ENCODE assay signal across 8 cellular contexts in the genomic region with DNA sequence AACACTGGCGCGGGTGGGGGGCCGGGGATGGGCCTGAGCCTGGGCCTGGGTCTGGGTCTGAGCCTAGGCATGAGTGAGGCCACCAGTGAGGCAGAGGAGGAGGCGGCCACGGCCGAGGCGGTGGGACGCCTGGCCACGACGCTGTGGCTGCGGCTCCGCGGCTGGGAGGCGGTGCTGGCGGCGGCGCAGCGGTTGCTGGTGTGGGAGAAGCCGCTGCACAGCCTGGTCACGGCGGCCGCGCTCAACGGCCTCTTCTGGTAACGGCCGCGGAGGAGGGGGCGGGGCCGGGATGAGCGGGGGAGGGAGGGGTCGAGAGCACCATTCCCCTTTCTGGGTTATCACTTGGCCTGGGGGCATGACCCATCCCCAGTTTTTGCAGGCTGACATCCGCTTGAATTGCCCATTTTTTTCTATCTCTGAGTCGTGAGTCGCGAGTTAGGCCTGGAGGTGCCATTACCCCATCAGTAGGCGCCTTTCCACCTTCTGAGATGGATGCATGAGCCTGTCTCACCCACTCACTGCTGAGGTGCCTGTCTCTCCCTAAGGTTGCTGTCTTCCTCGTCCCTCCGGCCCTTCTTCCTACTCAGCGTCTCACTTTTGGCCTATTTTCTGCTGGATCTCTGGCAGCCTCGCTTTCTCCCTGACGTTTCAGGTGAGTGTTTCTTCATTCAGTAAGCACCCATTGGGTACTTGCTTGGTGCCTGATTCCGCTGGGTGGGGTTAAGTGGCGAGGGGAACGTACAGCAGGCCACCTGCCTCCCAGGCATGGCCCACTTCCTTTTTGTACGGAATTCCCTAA. TPM values are rescaled to one million over a fixed set of nuclear protein-coding genes. Genes with fewer than 3 reads are reported as not detected.
DNase-seq lines count a peak whose midpoint lies in the region; ATAC-seq lines count a peak whose summit lies in the region.

No MANE protein-coding gene starts in this region.

- CTCF ChIA-PET in activated CD4-positive, alpha-beta T cell treated with anti-CD3 and anti-CD28 coated beads for 36 hours (lab: Charles Lee): interaction anchor here (0.6 to 1.6 kb wide), 3 partner anchors 28 to 51 kb away, joined by 3 to 7 read pairs (median 3); partner anchors contain the start of genes ANKZF1, ATG9A and ZFAND2B

- H3K27me3 ChIP-seq in mononuclear cell (ENCODE audit: insufficient read depth, low read length): no peaks in the 10 kb centered on the region
- no peaks in the 10 kb centered on the region for H3K27me3 ChIP-seq in subcutaneous abdominal adipose tissue (ENCODE audit: control insufficient read depth in 5 of 5, insufficient read depth in 4 of 5, low read length in 5 of 5)

- H3K4me3 Mint-ChIP-seq in IgD-negative memory B cell: peak overlapping the region; percentile 83 to 98 (median 96)
- H3K4me3 Mint-ChIP-seq in activated CD4-positive, alpha-beta T cell treated with anti-CD3 and anti-CD28 coated beads for 36 hours: peak overlapping the region; percentile 86
- peak overlapping the region; percentile 87 to 98 for H3K4me3 Mint-ChIP-seq in effector memory CD8-positive, alpha-beta T cell

- POLR2A ChIA-PET in activated CD4-positive, alpha-beta T cell treated with anti-CD3 and anti-CD28 coated beads for 36 hours (lab: Charles Lee): no interaction called here

- ATAC-seq in GM21526 (IDR thresholded peaks at IDR 0.05; ENCODE audit: low FRiP score, unreplicated experiment): peak; percentile 26
- peak; percentile 1 for ATAC-seq in activated CD4-positive, alpha-beta T cell treated with anti-CD3 and anti-CD28 coated beads for 36 hours
- peak; percentile 7 for ATAC-seq in effector memory CD8-positive, alpha-beta T cell (replicated peaks)

- H3K9me3 ChIP-seq in mononuclear cell (ENCODE audit: low read depth, low read length) (no peaks in the 10 kb centered on the region), subcutaneous abdominal adipose tissue (ENCODE audit: control insufficient read depth in 5 of 5, low read length in 5 of 5) (no peaks in the 10 kb centered on the region)

- H3K4me1 ChIP-seq in mononuclear cell (ENCODE audit: insufficient read depth, low read length): peaks cover 77% of the 10 kb centered on the region
- peaks cover 2 to 49% (median 38%) of the 10 kb centered on the region in 5 donors for H3K4me1 ChIP-seq in subcutaneous abdominal adipose tissue (ENCODE audit: control insufficient read depth in 5 of 5, insufficient read depth in 5 of 5, low read length in 5 of 5)

- H3K9me3 Mint-ChIP-seq in IgD-negative memory B cell: no peaks in the 10 kb centered on the region
- no peaks in the 10 kb centered on the region for H3K9me3 Mint-ChIP-seq in activated CD4-positive, alpha-beta T cell treated with anti-CD3 and anti-CD28 coated beads for 36 hours (ENCODE audit: low read depth)
- H3K9me3 Mint-ChIP-seq in effector memory CD8-positive, alpha-beta T cell: no peaks in the 10 kb centered on the region

- H3K4me1 Mint-ChIP-seq in IgD-negative memory B cell: peaks cover 15 to 32% (median 26%) of the 10 kb centered on the region in 3 donors
- peaks cover 56% of the 10 kb centered on the region for H3K4me1 Mint-ChIP-seq in activated CD4-positive, alpha-beta T cell treated with anti-CD3 and anti-CD28 coated beads for 36 hours
- H3K4me1 Mint-ChIP-seq in effector memory CD8-positive, alpha-beta T cell (ENCODE audit: low read depth in 2 of 2): peaks cover 50 to 51% of the 10 kb centered on the region in 2 donors

- H3K27ac ChIP-seq in subcutaneous abdominal adipose tissue (ENCODE audit: low read depth, low read length): peak overlapping the region; percentile 93

- H3K27ac Mint-ChIP-seq in IgD-negative memory B cell: peak overlapping the region; percentile 92 to 100 (median 94)
- H3K27ac Mint-ChIP-seq in activated CD4-positive, alpha-beta T cell treated with anti-CD3 and anti-CD28 coated beads for 36 hours: peak overlapping the region; percentile 80
- peak overlapping the region; percentile 97 to 98 for H3K27ac Mint-ChIP-seq in effector memory CD8-positive, alpha-beta T cell

- peaks cover 2% of the 10 kb centered on the region for H3K36me3 Mint-ChIP-seq in IgD-negative memory B cell
- peaks cover 42% of the 10 kb centered on the region for H3K36me3 Mint-ChIP-seq in activated CD4-positive, alpha-beta T cell treated with anti-CD3 and anti-CD28 coated beads for 36 hours (ENCODE audit: low read depth)
- H3K36me3 Mint-ChIP-seq in effector memory CD8-positive, alpha-beta T cell (ENCODE audit: insufficient read depth): peaks cover 51% of the 10 kb centered on the region

- intact Hi-C loops in activated CD4-positive, alpha-beta T cell treated with anti-CD3 and anti-CD28 coated beads for 36 hours (cut with DNase I, micrococcal nuclease): loop anchor here (1.0 to 5.0 kb wide), 9 partner anchors 28 to 610 kb away; partner anchors contain the start of genes ANKZF1 (in 1 of the 2), ATG9A (in 1 of the 2), BCS1L (in 1 of the 2) and CNOT9 (in 1 of the 2)

- H3K9ac ChIP-seq in subcutaneous abdominal adipose tissue (ENCODE audit: low read length in 5 of 5): peak overlapping the region; percentile 41 to 89 (median 88)

- peak; percentile 46 for DNase-seq in EL
- peak; percentile 68 for DNase-seq in activated CD4-positive, alpha-beta T cell treated with anti-CD3 and anti-CD28 coated beads for 36 hours
- peak in 1 of 3 experiments; percentile 8 for DNase-seq in effector memory CD8-positive, alpha-beta T cell
- no peak for DNase-seq in NCI-H1436 treated with DMSO at 0.1 percent for 48 hours (lab: John Stamatoyannopoulos, UW)

- no peaks in the 10 kb centered on the region for H3K27me3 Mint-ChIP-seq in IgD-negative memory B cell
- no peaks in the 10 kb centered on the region for H3K27me3 Mint-ChIP-seq in activated CD4-positive, alpha-beta T cell treated with anti-CD3 and anti-CD28 coated beads for 36 hours
- H3K27me3 Mint-ChIP-seq in effector memory CD8-positive, alpha-beta T cell: no peaks in the 10 kb centered on the region

- H3K4me3 ChIP-seq in mononuclear cell (ENCODE audit: low read length): peak overlapping the region; percentile 74
- H3K4me3 ChIP-seq in subcutaneous abdominal adipose tissue (ENCODE audit: low read depth in 1 of 5, low read length in 5 of 5): peak overlapping the region; percentile 67 to 97 (median 86)

- H3K36me3 ChIP-seq in subcutaneous abdominal adipose tissue (ENCODE audit: control insufficient read depth in 5 of 5, insufficient read depth in 5 of 5, low read length in 5 of 5): peaks cover 2 to 57% (median 56%) of the 10 kb centered on the region in 5 donors

RNA-seq across cellular contexts. Expression of gene RETREG2, which starts 0.5 kb away (rescaled TPM):
- polyA plus RNA-seq in IgD-negative memory B cell: 55.6 TPM
- total RNA-seq in activated CD4-positive, alpha-beta T cell treated with anti-CD3 and anti-CD28 coated beads for 36 hours: 10 to 100 TPM; 58.8 to 70.1 TPM
- 64.0 TPM for total RNA-seq in mononuclear cell

RNA-seq across cellular contexts. Expression of gene CNPPD1, which starts 1.9 kb away (rescaled TPM):
- 151 TPM for polyA plus RNA-seq in IgD-negative memory B cell
- 10 to 100 TPM; 38.7 to 41.4 TPM for total RNA-seq in activated CD4-positive, alpha-beta T cell treated with anti-CD3 and anti-CD28 coated beads for 36 hours
- total RNA-seq in mononuclear cell: 27.5 TPM

RNA-seq across cellular contexts. Expression of gene SLC23A3, which starts 8.7 kb away (rescaled TPM):
- 0.63 TPM for polyA plus RNA-seq in IgD-negative memory B cell
- 1 to 10 TPM; 1.2 to 1.9 TPM for total RNA-seq in activated CD4-positive, alpha-beta T cell treated with anti-CD3 and anti-CD28 coated beads for 36 hours
- 0.31 TPM for total RNA-seq in mononuclear cell

RNA-seq across cellular contexts. Expression of gene NHEJ1, which starts 18.0 kb away (rescaled TPM):
- 22.9 TPM for polyA plus RNA-seq in IgD-negative memory B cell
- total RNA-seq in activated CD4-positive, alpha-beta T cell treated with anti-CD3 and anti-CD28 coated beads for 36 hours: 10 to 100 TPM; 20.7 to 23.8 TPM
- total RNA-seq in mononuclear cell: 13.7 TPM

RNA-seq across cellular contexts. Expression of gene ZFAND2B, which starts 28.0 kb away (rescaled TPM):
- polyA plus RNA-seq in IgD-negative memory B cell: 64.8 TPM
- total RNA-seq in activated CD4-positive, alpha-beta T cell treated with anti-CD3 and anti-CD28 coated beads for 36 hours: 10 to 100 TPM; 21.5 to 27.6 TPM
- 41.6 TPM for total RNA-seq in mononuclear cell
